ENCODE assay signal across 9 cellular contexts in genomic region chr2:205675861-205676516, GRCh38. TPM values are rescaled to one million over a fixed set of nuclear protein-coding genes. Genes with fewer than 3 reads are reported as not detected.
DNase-seq lines count a peak whose midpoint lies in the region; ATAC-seq, FAIRE-seq and TF ChIP-seq lines count a peak whose summit lies in the region.
"Had no signal": no experiment of that assay in that cellular context is flagged by ENCODE, and none has a peak within 500 bp of the region (broad histone marks: within the 10 kb centered on the region; RNA-seq: fewer than 3 reads in every experiment).

No MANE protein-coding gene starts in this region.

- H3K27me3 Mint-ChIP-seq in Calu3 (ENCODE audit: unreplicated experiment): no peaks in the 10 kb centered on the region

- H3K27ac Mint-ChIP-seq in Calu3 (ENCODE audit: unreplicated experiment): no peak overlapping the region
- H3K27ac Mint-ChIP-seq: immature natural killer cell had no signal

- DNase-seq in Calu3 (peak; percentile 43), NCI-H82 treated with DMSO at 0.1 percent for 48 hours (lab: John Stamatoyannopoulos, UW; ENCODE audit: unreplicated experiment) (peak; percentile 65), bronchial epithelial cell (ENCODE audit: low read depth) (peak; percentile 70), lower lobe of right lung (no peak), NCI-H187 treated with DMSO at 0.1 percent for 48 hours (lab: John Stamatoyannopoulos, UW) (no peak)
- no peak for DNase-seq in activated T-cell treated with anti-CD3 and anti-CD28 coated beads, Interleukin-2, amount 50 U/mL, for 1 hour

- TF ChIP-seq CTCF in Calu3 (IDR thresholded peaks at IDR 0.05; ENCODE audit: unreplicated experiment) (peak; percentile 57), bronchial epithelial cell (IDR thresholded peaks at IDR 0.05; ENCODE audit: insufficient read depth, low read length, severe bottlenecking) (peak; percentile 70), lower lobe of right lung (IDR thresholded peaks at IDR 0.05) (peak; percentile 76)

- H3K4me1 Mint-ChIP-seq in Calu3 (ENCODE audit: low read depth, unreplicated experiment): no peaks in the 10 kb centered on the region
- H3K4me1 Mint-ChIP-seq: immature natural killer cell had no signal

- BruUV-seq in Calu3 (replicated peaks; lab: Mats Ljungman, UMichigan): no TSS peak

- no peak for FAIRE-seq in bronchial epithelial cell (lab: Jason Lieb, UNC)

- H3K4me3 ChIP-seq in bronchial epithelial cell (ENCODE audit: low read depth, low read length) (no peak overlapping the region), lower lobe of right lung (no peak overlapping the region)

- H3K36me3 ChIP-seq in bronchial epithelial cell (ENCODE audit: control insufficient read depth, insufficient read depth, low read length): no peaks in the 10 kb centered on the region
- H3K36me3 ChIP-seq in lower lobe of right lung: no peaks in the 10 kb centered on the region

- no peak overlapping the region for H3K27ac ChIP-seq in lower lobe of right lung

- peaks cover 4% of the 10 kb centered on the region for H3K4me1 ChIP-seq in lower lobe of right lung

- no peaks in the 10 kb centered on the region for H3K9me3 ChIP-seq in lower lobe of right lung

- CTCF ChIA-PET in Calu3 (lab: Charles Lee): interaction anchor here (0.6 to 2.7 kb wide), 9 partner anchors 14 to 1488 kb away, joined by 3 to 17 read pairs (median 3); no protein-coding TSS in a partner anchor

- H3K36me3 Mint-ChIP-seq in Calu3 (ENCODE audit: insufficient read depth, unreplicated experiment): no peaks in the 10 kb centered on the region
- H3K36me3 Mint-ChIP-seq: immature natural killer cell had no signal

- ATAC-seq in HG03103 (IDR thresholded peaks at IDR 0.05; ENCODE audit: low read depth, unreplicated experiment) (peak; percentile 38), lower lobe of right lung (peak in 1 of 2 donors; percentile 44), GM19324 (IDR thresholded peaks at IDR 0.05; ENCODE audit: low FRiP score, unreplicated experiment) (no peak)

- H3K4me3 Mint-ChIP-seq in Calu3 (ENCODE audit: low read depth, unreplicated experiment): no peak overlapping the region
- H3K4me3 Mint-ChIP-seq: immature natural killer cell had no signal

- H3K9me3 Mint-ChIP-seq in Calu3 (ENCODE audit: low read depth, unreplicated experiment): no peaks in the 10 kb centered on the region
- H3K9me3 Mint-ChIP-seq: immature natural killer cell had no signal

- H3K27me3 ChIP-seq in bronchial epithelial cell (ENCODE audit: control insufficient read depth, insufficient read depth, low read length) (no peaks in the 10 kb centered on the region), lower lobe of right lung (ENCODE audit: low read depth) (no peaks in the 10 kb centered on the region)

- intact Hi-C loops in Calu3 (cut with micrococcal nuclease; ENCODE audit: unreplicated experiment) (loop anchor here (1.0 to 10.0 kb wide), 6 partner anchors 351 to 1531 kb away; no protein-coding TSS in a partner anchor), lower lobe of right lung (cut with DNase I) (no loop called here)

RNA-seq across cellular contexts. Expression of gene NRP2, which starts 6.3 kb away (rescaled TPM):
- total RNA-seq in Calu3 (2022) (12.5 and 19.9 TPM in 2 replicates), bronchial epithelial cell (12.8 and 21.3 TPM in 2 replicates), lower lobe of right lung (67.5 TPM)

Comparison
In these comparisons a context has a peak if more than half of its experiments do, and no peak if none do; other contexts are left out.
1. DNase-seq: peak in Calu3 (single experiment), NCI-H82 treated with DMSO at 0.1 percent for 48 hours (single experiment) and bronchial epithelial cell (single experiment); none in lower lobe of right lung (single experiment), NCI-H187 treated with DMSO at 0.1 percent for 48 hours (single experiment) and activated T-cell treated with anti-CD3 and anti-CD28 coated beads, Interleukin-2, amount 50 U/mL, for 1 hour (single experiment).
2. Peak in every context shown above with its lines, with median percentiles within 50 percentile points of each other: CTCF ChIP-seq.